Comparison of ENCODE assay signal across 15 cellular contexts in the genomic region with DNA sequence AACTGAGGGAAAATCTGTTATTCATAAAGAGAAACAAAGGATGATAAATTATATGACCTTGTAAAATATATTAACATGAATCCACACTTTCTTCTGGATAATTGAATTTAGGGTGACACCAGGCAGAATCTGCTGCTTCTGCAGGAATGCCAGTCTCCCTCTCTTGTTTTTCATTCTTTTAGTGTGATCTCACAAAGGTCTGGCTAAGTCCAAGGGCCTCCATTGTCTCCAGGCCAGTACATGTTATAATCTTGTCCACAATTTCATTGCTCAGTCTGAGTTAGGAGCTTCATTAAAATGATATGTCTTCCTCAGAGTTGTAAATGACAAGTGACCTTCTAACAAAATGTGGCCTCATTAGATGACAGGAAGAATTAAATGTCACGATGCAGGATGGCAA.
"Had no signal": no experiment of that assay in that cellular context is flagged by ENCODE, and none has a peak within 500 bp of the region (broad histone marks: within the 10 kb centered on the region; RNA-seq: fewer than 3 reads in every experiment).

No MANE protein-coding gene starts in this region.

- H3K9me3 ChIP-seq: lower lobe of right lung, right atrium auricular region, thoracic aorta, transverse colon had no signal

- H3K4me3 ChIP-seq: heart right ventricle, left lung, lower lobe of right lung, right atrium auricular region, stomach, thoracic aorta, transverse colon had no signal

- H3K27ac ChIP-seq: heart right ventricle, left lung, lower lobe of right lung, right atrium auricular region, thoracic aorta had no signal

- H3K36me3 ChIP-seq: heart right ventricle, left lung, lower lobe of right lung, right atrium auricular region, stomach, thoracic aorta, transverse colon had no signal

- ATAC-seq: heart right ventricle; left lung; lower lobe of right lung; naive thymus-derived CD8-positive, alpha-beta T cell had no signal

- DNase-seq: erythroblast; heart right ventricle; hypothalamus; left lung; lower lobe of right lung; naive thymus-derived CD8-positive, alpha-beta T cell; posterior cingulate gyrus; small intestine; stimulated activated CD4-positive, alpha-beta T cell treated with anti-CD3 and anti-CD28 coated beads, Interleukin-12 subunit alpha, Interleukin-12 subunit beta, amount 100 ng/mL, for 4 hours; stimulated activated naive CD4-positive, alpha-beta T cell; stomach; substantia nigra; transverse colon had no signal

- H3K4me1 ChIP-seq: left lung, lower lobe of right lung, right atrium auricular region had no signal

- H3K27me3 ChIP-seq: heart right ventricle, left lung, right atrium auricular region, stomach, transverse colon had no signal
